ENCODE assay signal across 28 cellular contexts in genomic region chr1:85371021-85371420, GRCh38.
"Had no signal": no experiment of that assay in that cellular context is flagged by ENCODE, and none has a peak within 500 bp of the region (broad histone marks: within the 10 kb centered on the region; RNA-seq: fewer than 3 reads in every experiment).

No MANE protein-coding gene starts in this region.

- H3K9me3 Mint-ChIP-seq: activated naive CD4-positive, alpha-beta T cell treated with anti-CD3 and anti-CD28 coated beads, Interleukin-2, amount 50 U/mL, for 72 hours; activated T-cell treated with anti-CD3 and anti-CD28 coated beads, Interleukin-2, amount 50 U/mL, for 72 hours; dendritic cell treated with granulocyte-macrophage colony-stimulating factor and Interleukin-4, amounts not matched to agents 40 ng/mL and 50 ng/mL, for 4 days; stimulated activated naive CD8-positive, alpha-beta T cell treated with anti-CD3 and anti-CD28 coated beads, Interleukin-15, amount 100 ng/mL, for 72 hours had no signal

- ATAC-seq: activated CD4-positive, alpha-beta T cell treated with anti-CD3 and anti-CD28 coated beads for 36 hours; activated CD8-positive, alpha-beta T cell treated with anti-CD3 and anti-CD28 coated beads, Interleukin-2, amount 10 ng/mL, durations not matched to agents 7 days and 5 days; activated naive CD4-positive, alpha-beta T cell treated with anti-CD3 and anti-CD28 coated beads, Interleukin-2, amount 50 U/mL, for 72 hours; activated T-cell treated with anti-CD3 and anti-CD28 coated beads, Interleukin-2, amount 50 U/mL, for 72 hours; heart right ventricle; pancreas; stimulated activated memory B cell treated with anti-CD40 and anti-IgM and Interleukin-4, amounts not matched to agents 10 μg/mL and 1 μg/mL and 100 μg/mL, for 72 hours; stimulated activated naive CD8-positive, alpha-beta T cell treated with anti-CD3 and anti-CD28 coated beads, Interleukin-15, amount 100 ng/mL, for 72 hours had no signal

- H3K27me3 ChIP-seq: breast epithelium, esophagus squamous epithelium, heart right ventricle, pancreas, sigmoid colon, thyroid gland, upper lobe of left lung, vagina had no signal

- H3K27ac Mint-ChIP-seq: activated CD4-positive, alpha-beta T cell treated with anti-CD3 and anti-CD28 coated beads for 36 hours; activated CD8-positive, alpha-beta T cell treated with anti-CD3 and anti-CD28 coated beads, Interleukin-2, amount 10 ng/mL, durations not matched to agents 7 days and 5 days; activated naive CD4-positive, alpha-beta T cell treated with anti-CD3 and anti-CD28 coated beads, Interleukin-2, amount 50 U/mL, for 72 hours; activated T-cell treated with anti-CD3 and anti-CD28 coated beads, Interleukin-2, amount 50 U/mL, for 72 hours; dendritic cell treated with granulocyte-macrophage colony-stimulating factor and Interleukin-4, amounts not matched to agents 40 ng/mL and 50 ng/mL, for 4 days; stimulated activated memory B cell treated with anti-CD40 and anti-IgM and Interleukin-4, amounts not matched to agents 10 μg/mL and 1 μg/mL and 100 μg/mL, for 72 hours; stimulated activated naive CD8-positive, alpha-beta T cell treated with anti-CD3 and anti-CD28 coated beads, Interleukin-15, amount 100 ng/mL, for 72 hours had no signal

- H3K9me3 ChIP-seq: breast epithelium, esophagus squamous epithelium, heart right ventricle, pancreas, prostate gland, sigmoid colon, thyroid gland, upper lobe of left lung, vagina had no signal

- H3K4me1 ChIP-seq: breast epithelium, prostate gland had no signal

- H3K27me3 Mint-ChIP-seq: dendritic cell treated with granulocyte-macrophage colony-stimulating factor and Interleukin-4, amounts not matched to agents 40 ng/mL and 50 ng/mL, for 4 days; stimulated activated memory B cell treated with anti-CD40 and anti-IgM and Interleukin-4, amounts not matched to agents 10 μg/mL and 1 μg/mL and 100 μg/mL, for 72 hours had no signal

- H3K36me3 ChIP-seq: breast epithelium, esophagus squamous epithelium, heart right ventricle, pancreas, prostate gland, sigmoid colon, thyroid gland, upper lobe of left lung, vagina had no signal

- H3K4me3 Mint-ChIP-seq: activated CD4-positive, alpha-beta T cell treated with anti-CD3 and anti-CD28 coated beads for 36 hours; activated CD8-positive, alpha-beta T cell treated with anti-CD3 and anti-CD28 coated beads, Interleukin-2, amount 10 ng/mL, durations not matched to agents 7 days and 5 days; activated T-cell treated with anti-CD3 and anti-CD28 coated beads, Interleukin-2, amount 50 U/mL, for 72 hours; dendritic cell treated with granulocyte-macrophage colony-stimulating factor and Interleukin-4, amounts not matched to agents 40 ng/mL and 50 ng/mL, for 4 days; stimulated activated memory B cell treated with anti-CD40 and anti-IgM and Interleukin-4, amounts not matched to agents 10 μg/mL and 1 μg/mL and 100 μg/mL, for 72 hours; stimulated activated naive CD8-positive, alpha-beta T cell treated with anti-CD3 and anti-CD28 coated beads, Interleukin-15, amount 100 ng/mL, for 72 hours had no signal

- DNase-seq: activated CD4-positive, alpha-beta T cell treated with anti-CD3 and anti-CD28 coated beads for 36 hours; activated CD4-positive, CD25-positive, alpha-beta regulatory T cell; activated CD8-positive, alpha-beta T cell treated with anti-CD3 and anti-CD28 coated beads, Interleukin-2, amount 10 ng/mL, durations not matched to agents 7 days and 5 days; activated naive CD4-positive, alpha-beta T cell; activated T-cell treated with anti-CD3 and anti-CD28 coated beads for 4 hours; activated T-cell treated with anti-CD3 and anti-CD28 coated beads, Interleukin-2, amount 50 U/mL, for 72 hours; central memory CD4-positive, alpha-beta T cell; effector CD4-positive, alpha-beta T cell; esophagus squamous epithelium; foreskin melanocyte; heart right ventricle; pancreas; sigmoid colon; stimulated activated CD4-positive, alpha-beta T cell treated with anti-CD3 and anti-CD28 coated beads, Interleukin-1b, Interleukin-23, amount 100 ng/mL, for 48 hours; stimulated activated CD4-positive, alpha-beta T cell treated with anti-CD3 and anti-CD28 coated beads, Interleukin-4, amount 100 ng/mL, for 4 hours; stimulated activated CD8-positive, alpha-beta memory T cell treated with anti-CD3 and anti-CD28 coated beads, Interleukin-4, amount 100 ng/mL, for 48 hours; stimulated activated naive CD8-positive, alpha-beta T cell treated with anti-CD3 and anti-CD28 coated beads, Interleukin-15, amount 100 ng/mL, for 72 hours; thyroid gland; upper lobe of left lung had no signal

- H3K4me1 Mint-ChIP-seq: activated CD4-positive, alpha-beta T cell treated with anti-CD3 and anti-CD28 coated beads for 36 hours; stimulated activated naive CD8-positive, alpha-beta T cell treated with anti-CD3 and anti-CD28 coated beads, Interleukin-15, amount 100 ng/mL, for 72 hours had no signal

- H3K4me2 ChIP-seq: smooth muscle cell had no signal

- H3K4me3 ChIP-seq: breast epithelium, esophagus squamous epithelium, heart right ventricle, lung, pancreas, prostate gland, sigmoid colon, smooth muscle cell, thyroid gland, upper lobe of left lung, vagina had no signal

- H3K36me3 Mint-ChIP-seq: activated naive CD4-positive, alpha-beta T cell treated with anti-CD3 and anti-CD28 coated beads, Interleukin-2, amount 50 U/mL, for 72 hours; stimulated activated memory B cell treated with anti-CD40 and anti-IgM and Interleukin-4, amounts not matched to agents 10 μg/mL and 1 μg/mL and 100 μg/mL, for 72 hours had no signal

- H3K27ac ChIP-seq: breast epithelium, epithelial cell of prostate, esophagus squamous epithelium, pancreas, prostate gland, sigmoid colon, thyroid gland, upper lobe of left lung, vagina had no signal
